Comparison of ENCODE assay signal across 21 cellular contexts in genomic region chr5:105638437-105638836, GRCh38.
"Had no signal": no experiment of that assay in that cellular context is flagged by ENCODE, and none has a peak within 500 bp of the region (broad histone marks: within the 10 kb centered on the region; RNA-seq: fewer than 3 reads in every experiment).

No MANE protein-coding gene starts in this region.

- H3K4me3 Mint-ChIP-seq: naive thymus-derived CD4-positive, alpha-beta T cell; nephron; stimulated activated naive CD8-positive, alpha-beta T cell treated with anti-CD3 and anti-CD28 coated beads, Interleukin-15, amount 100 ng/mL, for 72 hours had no signal

- H3K27me3 Mint-ChIP-seq: naive thymus-derived CD4-positive, alpha-beta T cell; stimulated activated naive CD8-positive, alpha-beta T cell treated with anti-CD3 and anti-CD28 coated beads, Interleukin-15, amount 100 ng/mL, for 72 hours had no signal

- H3K36me3 ChIP-seq: left lung, pancreas, prostate gland, right atrium auricular region, thyroid gland, vagina had no signal

- H3K4me1 ChIP-seq: left lung, pancreas, prostate gland, right atrium auricular region, thyroid gland, vagina had no signal

- H3K9me3 ChIP-seq: pancreas, prostate gland, right atrium auricular region, thyroid gland, vagina had no signal

- DNase-seq: dorsolateral prefrontal cortex; effector CD4-positive, alpha-beta T cell; head of caudate nucleus; left cardiac atrium; midbrain; naive thymus-derived CD4-positive, alpha-beta T cell; occipital lobe; stimulated activated CD4-positive, alpha-beta T cell treated with anti-CD3 and anti-CD28 coated beads, Interleukin-12 subunit alpha, Interleukin-12 subunit beta, amount 100 ng/mL, for 4 hours; stimulated activated CD4-positive, alpha-beta T cell treated with anti-CD3 and anti-CD28 coated beads, Interleukin-1b, Interleukin-23, amount 100 ng/mL, for 48 hours; stimulated activated CD4-positive, alpha-beta T cell treated with anti-CD3 and anti-CD28 coated beads, Interleukin-4, amount 100 ng/mL, for 1 hour; stimulated activated CD8-positive, alpha-beta memory T cell treated with anti-CD3 and anti-CD28 coated beads, Interleukin-4, amount 100 ng/mL, for 48 hours; stimulated activated naive CD4-positive, alpha-beta T cell; stimulated activated naive CD8-positive, alpha-beta T cell treated with anti-CD3 and anti-CD28 coated beads, Interleukin-15, amount 100 ng/mL, for 72 hours; thyroid gland had no signal

- H3K27ac Mint-ChIP-seq: naive thymus-derived CD4-positive, alpha-beta T cell; nephron; stimulated activated naive CD8-positive, alpha-beta T cell treated with anti-CD3 and anti-CD28 coated beads, Interleukin-15, amount 100 ng/mL, for 72 hours had no signal

- H3K27me3 ChIP-seq: dorsolateral prefrontal cortex, left lung, pancreas, right atrium auricular region, thyroid gland, vagina had no signal

- H3K27ac ChIP-seq: dorsolateral prefrontal cortex, left lung, pancreas, prostate gland, right atrium auricular region, thyroid gland, vagina had no signal

- H3K4me1 Mint-ChIP-seq: naive thymus-derived CD4-positive, alpha-beta T cell; nephron; stimulated activated naive CD8-positive, alpha-beta T cell treated with anti-CD3 and anti-CD28 coated beads, Interleukin-15, amount 100 ng/mL, for 72 hours had no signal

- H3K4me2 ChIP-seq: smooth muscle cell had no signal

- H3K4me3 ChIP-seq: dorsolateral prefrontal cortex, left lung, pancreas, prostate gland, right atrium auricular region, smooth muscle cell, thyroid gland, vagina had no signal

- H3K36me3 Mint-ChIP-seq: naive thymus-derived CD4-positive, alpha-beta T cell had no signal
